In genomic region chr10:129912161-129912917, GRCh38 we compare ENCODE assay signal across 1 cellular context.
TF ChIP-seq lines count a peak whose summit lies in the region.

No MANE protein-coding gene starts in this region.

TF ChIP-seq in GM23338, 12 proteins besides CTCF, POLR2A, EP300 and RAD21 (continued from another document):
- TF ChIP-seq REST (IDR thresholded peaks at IDR 0.05; ENCODE audit: unreplicated experiment) (no peak), JUNB (IDR thresholded peaks at IDR 0.05; ENCODE audit: unreplicated experiment) (no peak), ETS1 (IDR thresholded peaks at IDR 0.05) (no peak), STAT1 (IDR thresholded peaks at IDR 0.05; ENCODE audit: unreplicated experiment) (no peak), ZNF462 (CRISPR knock-in tag; IDR thresholded peaks at IDR 0.05) (no peak)
